28 cellular contexts compared by ENCODE assay signal in the genomic region with DNA sequence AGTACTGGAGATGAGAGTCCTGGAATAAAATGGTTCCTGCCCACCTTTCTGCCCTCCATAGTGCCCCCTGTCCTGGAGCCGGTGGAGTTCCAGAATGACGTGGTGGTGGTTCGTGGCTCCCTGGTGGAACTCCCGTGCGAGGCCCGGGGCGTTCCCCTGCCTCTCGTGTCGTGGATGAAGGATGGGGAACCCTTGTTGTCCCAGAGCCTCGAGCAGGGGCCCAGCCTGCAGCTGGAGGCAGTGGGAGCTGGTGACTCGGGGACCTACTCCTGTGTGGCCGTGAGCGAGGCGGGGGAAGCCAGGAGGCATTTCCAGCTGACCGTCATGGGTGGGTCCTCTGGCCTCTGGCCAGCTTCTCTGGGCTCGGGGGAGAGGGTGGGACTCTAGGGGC. TPM values are rescaled to one million over a fixed set of nuclear protein-coding genes. Genes with fewer than 3 reads are reported as not detected.
"Had no signal": no experiment of that assay in that cellular context is flagged by ENCODE, and none has a peak within 500 bp of the region (broad histone marks: within the 10 kb centered on the region; RNA-seq: fewer than 3 reads in every experiment).

No MANE protein-coding gene starts in this region.

- H3K4me1 Mint-ChIP-seq: stimulated activated effector memory CD8-positive, alpha-beta T cell treated with anti-CD3 and anti-CD28 coated beads, Interleukin-12 subunit alpha, Interleukin-12 subunit beta, amount 100 ng/mL, for 72 hours; stimulated activated naive B cell treated with anti-CD40 and anti-IgM and Interleukin-4, amounts not matched to agents 10 μg/mL and 1 μg/mL and 100 μg/mL, for 72 hours had no signal

- H3K36me3 Mint-ChIP-seq: naive thymus-derived CD8-positive, alpha-beta T cell; natural killer cell treated with Interleukin-12 subunit alpha and Interleukin-12 subunit beta and Interleukin-15 and Interleukin-18, amount 100 ng/mL, for 72 hours; stimulated activated effector memory CD8-positive, alpha-beta T cell treated with anti-CD3 and anti-CD28 coated beads, Interleukin-12 subunit alpha, Interleukin-12 subunit beta, amount 100 ng/mL, for 72 hours; stimulated activated naive B cell treated with anti-CD40 and anti-IgM and Interleukin-4, amounts not matched to agents 10 μg/mL and 1 μg/mL and 100 μg/mL, for 72 hours had no signal

- H3K4me3 Mint-ChIP-seq: naive thymus-derived CD8-positive, alpha-beta T cell; natural killer cell treated with Interleukin-12 subunit alpha and Interleukin-12 subunit beta and Interleukin-15 and Interleukin-18, amount 100 ng/mL, for 72 hours; nephron progenitor cell; neural crest cell; stimulated activated effector memory CD8-positive, alpha-beta T cell treated with anti-CD3 and anti-CD28 coated beads, Interleukin-12 subunit alpha, Interleukin-12 subunit beta, amount 100 ng/mL, for 72 hours; stimulated activated naive B cell treated with anti-CD40 and anti-IgM and Interleukin-4, amounts not matched to agents 10 μg/mL and 1 μg/mL and 100 μg/mL, for 72 hours; stimulated activated naive CD8-positive, alpha-beta T cell treated with anti-CD3 and anti-CD28 coated beads, Interleukin-15, Interleukin-2, amounts not matched to agents 100 ng/mL and 50 ng/mL, for 24 hours had no signal

- H3K9ac ChIP-seq: parathyroid adenoma had no signal

- H3K36me3 ChIP-seq: ovary, right lobe of liver, thoracic aorta, thyroid gland, tibial nerve, upper lobe of left lung, vagina had no signal

- DNase-seq: naive thymus-derived CD8-positive, alpha-beta T cell; nephron progenitor cell; occipital lobe; ovary; posterior cingulate gyrus; psoas muscle; right lobe of liver; sigmoid colon; small intestine; stimulated activated CD4-positive, alpha-beta T cell treated with anti-CD3 and anti-CD28 coated beads, Interleukin-15, amount 100 ng/mL, for 24 hours; stimulated activated CD4-positive, alpha-beta T cell treated with anti-CD3 and anti-CD28 coated beads, Interleukin-2, amount 100 ng/mL, for 24 hours; stimulated activated CD4-positive, alpha-beta T cell treated with anti-CD3 and anti-CD28 coated beads, Interleukin-2, amount 100 ng/mL, for 48 hours; stimulated activated CD4-positive, alpha-beta T cell treated with anti-CD3 and anti-CD28 coated beads, Interleukin-4, amount 100 ng/mL, for 24 hours; stimulated activated naive B cell treated with anti-CD40 and anti-IgM and Interleukin-4, amounts not matched to agents 10 μg/mL and 1 μg/mL and 100 μg/mL, for 72 hours; stimulated activated naive CD4-positive, alpha-beta T cell treated with Interleukin-2 at 50 U/mL for 16 hours; stomach; thyroid gland; trophoblast cell had no signal

- H3K27me3 ChIP-seq: ovary, right lobe of liver, sigmoid colon, thyroid gland, tibial nerve, upper lobe of left lung, vagina had no signal

- H3K27ac Mint-ChIP-seq: naive thymus-derived CD8-positive, alpha-beta T cell; natural killer cell treated with Interleukin-12 subunit alpha and Interleukin-12 subunit beta and Interleukin-15 and Interleukin-18, amount 100 ng/mL, for 72 hours; nephron progenitor cell; progenitor cell of endocrine pancreas; stimulated activated effector memory CD8-positive, alpha-beta T cell treated with anti-CD3 and anti-CD28 coated beads, Interleukin-12 subunit alpha, Interleukin-12 subunit beta, amount 100 ng/mL, for 72 hours; stimulated activated naive B cell treated with anti-CD40 and anti-IgM and Interleukin-4, amounts not matched to agents 10 μg/mL and 1 μg/mL and 100 μg/mL, for 72 hours; stimulated activated naive CD8-positive, alpha-beta T cell treated with anti-CD3 and anti-CD28 coated beads, Interleukin-15, Interleukin-2, amounts not matched to agents 100 ng/mL and 50 ng/mL, for 24 hours had no signal

- H3K9me3 Mint-ChIP-seq: naive thymus-derived CD8-positive, alpha-beta T cell; natural killer cell treated with Interleukin-12 subunit alpha and Interleukin-12 subunit beta and Interleukin-15 and Interleukin-18, amount 100 ng/mL, for 72 hours; neural crest cell; stimulated activated effector memory CD8-positive, alpha-beta T cell treated with anti-CD3 and anti-CD28 coated beads, Interleukin-12 subunit alpha, Interleukin-12 subunit beta, amount 100 ng/mL, for 72 hours; stimulated activated naive CD8-positive, alpha-beta T cell treated with anti-CD3 and anti-CD28 coated beads, Interleukin-15, Interleukin-2, amounts not matched to agents 100 ng/mL and 50 ng/mL, for 24 hours had no signal

- H3K4me3 ChIP-seq: ovary, psoas muscle, right lobe of liver, sigmoid colon, stomach, thoracic aorta, thyroid gland, tibial nerve, upper lobe of left lung, vagina had no signal

- H2AFZ ChIP-seq: parathyroid adenoma had no signal

- H3K9me3 ChIP-seq: ovary, psoas muscle, right lobe of liver, sigmoid colon, stomach, thoracic aorta, thyroid gland, upper lobe of left lung, vagina had no signal

- H3K79me2 ChIP-seq: parathyroid adenoma had no signal

- H3K27me3 Mint-ChIP-seq: natural killer cell treated with Interleukin-12 subunit alpha and Interleukin-12 subunit beta and Interleukin-15 and Interleukin-18, amount 100 ng/mL, for 72 hours; progenitor cell of endocrine pancreas had no signal

- H3K27ac ChIP-seq: ovary, parathyroid adenoma, psoas muscle, right lobe of liver, sigmoid colon, stomach, thoracic aorta, thyroid gland, tibial nerve, upper lobe of left lung, vagina had no signal

- H3K4me1 ChIP-seq: parathyroid adenoma, psoas muscle, right lobe of liver, sigmoid colon, stomach, thyroid gland, tibial nerve, upper lobe of left lung, vagina had no signal

RNA-seq across cellular contexts. Expression of a gene that starts 51.1 kb away (rescaled TPM):
- total RNA-seq: naive thymus-derived CD8-positive, alpha-beta T cell; natural killer cell treated with Interleukin-12 subunit alpha and Interleukin-12 subunit beta and Interleukin-15 and Interleukin-18, amount 100 ng/mL, for 72 hours had no signal
- polyA plus RNA-seq: naive thymus-derived CD8-positive, alpha-beta T cell had no signal
